ENCODE assay signal across 24 cellular contexts in genomic region chr12:62130400-62130799, GRCh38.
"Had no signal": no experiment of that assay in that cellular context is flagged by ENCODE, and none has a peak within 500 bp of the region (broad histone marks: within the 10 kb centered on the region; RNA-seq: fewer than 3 reads in every experiment).

No MANE protein-coding gene starts in this region.

- H3K27me3 ChIP-seq: neutrophil, pancreas, right lobe of liver, sigmoid colon, stomach, thyroid gland, tibial nerve, upper lobe of left lung, uterus had no signal

- ATAC-seq: naive thymus-derived CD8-positive, alpha-beta T cell; natural killer cell treated with Interleukin-12 subunit alpha and Interleukin-12 subunit beta and Interleukin-15 and Interleukin-18, amount 100 ng/mL, for 72 hours; pancreas; psoas muscle; right cardiac atrium; right lobe of liver; stimulated activated effector memory CD8-positive, alpha-beta T cell treated with anti-CD3 and anti-CD28 coated beads, Interleukin-12 subunit alpha, Interleukin-12 subunit beta, amount 100 ng/mL, for 72 hours; stimulated activated naive B cell treated with anti-CD40 and anti-IgM and Interleukin-4, amounts not matched to agents 10 μg/mL and 1 μg/mL and 100 μg/mL, for 72 hours had no signal

- H3K4me3 ChIP-seq: pancreas, psoas muscle, right lobe of liver, sigmoid colon, stomach, thoracic aorta, thyroid gland, tibial nerve, upper lobe of left lung, uterus had no signal

- H3K27ac ChIP-seq: neutrophil, pancreas, psoas muscle, right lobe of liver, sigmoid colon, stomach, thoracic aorta, thyroid gland, tibial nerve, upper lobe of left lung, uterus had no signal

- H3K4me1 ChIP-seq: pancreas, psoas muscle, right lobe of liver, sigmoid colon, tibial nerve, upper lobe of left lung, uterus had no signal

- DNase-seq: naive thymus-derived CD8-positive, alpha-beta T cell; nephron progenitor cell; nucleus accumbens; pancreas; psoas muscle; right cardiac atrium; right lobe of liver; sigmoid colon; small intestine; stimulated activated CD4-positive, alpha-beta T cell treated with anti-CD3 and anti-CD28 coated beads, Interleukin-15, amount 100 ng/mL, for 24 hours; stimulated activated CD4-positive, alpha-beta T cell treated with anti-CD3 and anti-CD28 coated beads, Interleukin-2, amount 100 ng/mL, for 24 hours; stimulated activated CD4-positive, alpha-beta T cell treated with anti-CD3 and anti-CD28 coated beads, Interleukin-2, amount 100 ng/mL, for 48 hours; stimulated activated CD4-positive, alpha-beta T cell treated with anti-CD3 and anti-CD28 coated beads, Interleukin-4, amount 100 ng/mL, for 24 hours; stimulated activated naive B cell treated with anti-CD40 and anti-IgM and Interleukin-4, amounts not matched to agents 10 μg/mL and 1 μg/mL and 100 μg/mL, for 72 hours; stimulated activated naive CD4-positive, alpha-beta T cell treated with Interleukin-2 at 50 U/mL for 16 hours; stomach; thyroid gland; upper lobe of left lung; uterus had no signal

- H3K36me3 ChIP-seq: neutrophil, pancreas, right lobe of liver, sigmoid colon, stomach, thoracic aorta, thyroid gland, tibial nerve, upper lobe of left lung, uterus had no signal

- H3K9me3 ChIP-seq: neutrophil, pancreas, psoas muscle, right lobe of liver, sigmoid colon, stomach, thoracic aorta, thyroid gland, tibial nerve, upper lobe of left lung, uterus had no signal
